Comparison of ENCODE assay signal across 22 cellular contexts in genomic region chr13:45228002-45228401, GRCh38. TPM values are rescaled to one million over a fixed set of nuclear protein-coding genes. Genes with fewer than 3 reads are reported as not detected.
"Had no signal": no experiment of that assay in that cellular context is flagged by ENCODE, and none has a peak within 500 bp of the region (broad histone marks: within the 10 kb centered on the region; RNA-seq: fewer than 3 reads in every experiment).

No MANE protein-coding gene starts in this region.

- H3K27ac ChIP-seq: SJSA1, SK-N-MC had no signal

- H3K4me1 ChIP-seq: SJSA1 had no signal

- H3K27me3 ChIP-seq: MG63, SJSA1 had no signal

- H3K4me3 ChIP-seq: MG63, SJSA1, SK-N-MC had no signal

- H3K9me3 ChIP-seq: MG63, SJSA1 had no signal

- H3K36me3 ChIP-seq: SJSA1 had no signal

- DNase-seq: IMR-90, Karpas-422, KG1, MG63, NCI-H1092 treated with DMSO at 0.1 percent for 48 hours, NCI-H1436, NCI-H187, NCI-H2029, NCI-H2081 treated with DMSO at 0.1 percent for 48 hours, NCI-H2171, NCI-H226, NCI-H446, NCI-H510A, NCI-H524 treated with DMSO at 0.1 percent for 48 hours, NCI-H69, NCI-H774, Right ventricle myocardium superior, RPMI8226, SIG-M5 had no signal

RNA-seq across cellular contexts. Expression of gene KCTD4, which starts 27.2 kb away (rescaled TPM):
- total RNA-seq: HepG2, Right ventricle myocardium superior had no signal
- polyA plus RNA-seq: HepG2 had no signal
